In genomic region chr17:7306911-7307685, GRCh38 we compare ENCODE assay signal across 8 cellular contexts. TPM values are rescaled to one million over a fixed set of nuclear protein-coding genes. Genes with fewer than 3 reads are reported as not detected.
A peak's percentile ranks its signal among the peaks of the same experiment; 100 is the strongest.
DNase-seq lines count a peak whose midpoint lies in the region; TF ChIP-seq lines count a peak whose summit lies in the region.

EIF5A (plus strand) TSS chr17:7307628; CDS start chr17:7309636, 2,008 bp downstream.

- H3K4me3 ChIP-seq in H7 (ENCODE audit: insufficient read depth, low read depth, low read length) (peak within 1 kb of the TSS; percentile 90), MG63 (peak within 1 kb of the TSS; percentile 88), fibroblast of pulmonary artery (replicated peaks; ENCODE audit: low read depth, low read length) (peak within 1 kb of the TSS; percentile 97)

- H3K36me3 Mint-ChIP-seq in nephron (ENCODE audit: low read depth), result peaks cover 34% of the 10 kb centered on the region
- H3K36me3 Mint-ChIP-seq in stimulated activated naive CD8-positive, alpha-beta T cell treated with anti-CD3 and anti-CD28 coated beads, Interleukin-15, Interleukin-2, amounts not matched to agents 100 ng/mL and 50 ng/mL, for 24 hours (ENCODE audit: low read depth), result peaks cover 43% of the 10 kb centered on the region

- H3K9me3 Mint-ChIP-seq in nephron, result no peaks in the 10 kb centered on the region
- no peaks in the 10 kb centered on the region for H3K9me3 Mint-ChIP-seq in stimulated activated naive CD8-positive, alpha-beta T cell treated with anti-CD3 and anti-CD28 coated beads, Interleukin-15, Interleukin-2, amounts not matched to agents 100 ng/mL and 50 ng/mL, for 24 hours

- H3K27ac Mint-ChIP-seq in nephron, result peak within 1 kb of the TSS; percentile 95 to 99 (median 98)
- H3K27ac Mint-ChIP-seq in stimulated activated naive CD8-positive, alpha-beta T cell treated with anti-CD3 and anti-CD28 coated beads, Interleukin-15, Interleukin-2, amounts not matched to agents 100 ng/mL and 50 ng/mL, for 24 hours, result peak within 1 kb of the TSS; percentile 100

- no peak for TF ChIP-seq CTCF in fibroblast of pulmonary artery (IDR thresholded peaks at IDR 0.05; ENCODE audit: low read length, missing control alignments)
- no peak for TF ChIP-seq CTCF in nephron (IDR thresholded peaks at IDR 0.05; ENCODE audit: unreplicated experiment in 3 of 3)

- H3K27me3 ChIP-seq in H7 (ENCODE audit: control insufficient read depth, insufficient read depth, low read length) (no peaks in the 10 kb centered on the region), MG63 (no peaks in the 10 kb centered on the region)

- H3K9me3 ChIP-seq in MG63, result no peaks in the 10 kb centered on the region

- H3K27me3 Mint-ChIP-seq in nephron (ENCODE audit: low read depth), result no peaks in the 10 kb centered on the region
- peaks cover under 1% of the 10 kb centered on the region for H3K27me3 Mint-ChIP-seq in stimulated activated naive CD8-positive, alpha-beta T cell treated with anti-CD3 and anti-CD28 coated beads, Interleukin-15, Interleukin-2, amounts not matched to agents 100 ng/mL and 50 ng/mL, for 24 hours

- H3K4me3 Mint-ChIP-seq in nephron, result peak within 1 kb of the TSS; percentile 94 to 99 (median 97)
- peak within 1 kb of the TSS; percentile 98 for H3K4me3 Mint-ChIP-seq in stimulated activated naive CD8-positive, alpha-beta T cell treated with anti-CD3 and anti-CD28 coated beads, Interleukin-15, Interleukin-2, amounts not matched to agents 100 ng/mL and 50 ng/mL, for 24 hours

- peaks cover 30% of the 10 kb centered on the region for H3K4me1 Mint-ChIP-seq in nephron
- H3K4me1 Mint-ChIP-seq in stimulated activated naive CD8-positive, alpha-beta T cell treated with anti-CD3 and anti-CD28 coated beads, Interleukin-15, Interleukin-2, amounts not matched to agents 100 ng/mL and 50 ng/mL, for 24 hours (ENCODE audit: low read depth), result peaks cover 45% of the 10 kb centered on the region

- DNase-seq in ELF-1 (ENCODE audit: low read depth, low spot score) (peak; percentile 100), H7 (peak; percentile 99), MG63 (peak; percentile 96), SHP77 treated with DMSO at 0.1 percent for 48 hours (lab: John Stamatoyannopoulos, UW) (peak; percentile 100), fibroblast of pulmonary artery (ENCODE audit: low read depth) (peak; percentile 100)
- peak; percentile 100 for DNase-seq in activated effector memory CD4-positive, alpha-beta T cell treated with anti-CD3 and anti-CD28 coated beads, Interleukin-2, amount 50 U/mL, for 16 hours

- peaks cover 24% of the 10 kb centered on the region for H3K36me3 ChIP-seq in H7 (replicated peaks; ENCODE audit: control insufficient read depth, insufficient read depth, low read length)
- peaks cover 37% of the 10 kb centered on the region for H3K36me3 ChIP-seq in MG63

RNA-seq across cellular contexts. Expression of gene EIF5A, which starts in this region (rescaled TPM):
- 865 and 1,116 TPM in 2 replicates for total RNA-seq in H7 (2014; rRNA removed; shearing (Covaris generic))
- 1,208 and 1,396 TPM in 2 replicates for total RNA-seq in MG63 (2014; rRNA removed; shearing (Covaris generic); ENCODE audit: low replicate concordance)

Comparison
In these comparisons a context has a peak if more than half of its experiments do, and no peak if none do; other contexts are left out.
1. Peak in every context shown above with its lines: DNase-seq and H3K4me3 ChIP-seq.